Comparison of ENCODE assay signal across 14 cellular contexts in genomic region chr5:118533166-118533565, GRCh38.
DNase-seq lines count a peak whose midpoint lies in the region; ATAC-seq and TF ChIP-seq lines count a peak whose summit lies in the region.
"Had no signal": no experiment of that assay in that cellular context is flagged by ENCODE, and none has a peak within 500 bp of the region (broad histone marks: within the 10 kb centered on the region; RNA-seq: fewer than 3 reads in every experiment).

No MANE protein-coding gene starts in this region.

- H3K4me1 ChIP-seq in left ventricle myocardium inferior (peaks cover 41% of the 10 kb centered on the region), smooth muscle cell (ENCODE audit: low read depth) (peaks cover 5% of the 10 kb centered on the region)

- 49% methylated on average over 3 of the region's 3 CpGs for WGBS in smooth muscle cell (ENCODE audit: low lambda C conversion rate)

- no peaks in the 10 kb centered on the region for H4K20me1 ChIP-seq in smooth muscle cell (ENCODE audit: low read depth)

- H3K9me3 ChIP-seq in left ventricle myocardium inferior (replicated peaks) (no peaks in the 10 kb centered on the region), smooth muscle cell (replicated peaks; ENCODE audit: low read depth) (no peaks in the 10 kb centered on the region)

- peak overlapping the region; percentile 69 for H3K9ac ChIP-seq in smooth muscle cell (ENCODE audit: low read depth)

- H3K36me3 ChIP-seq in left ventricle myocardium inferior = no peaks in the 10 kb centered on the region
- no peaks in the 10 kb centered on the region for H3K36me3 ChIP-seq in smooth muscle cell (ENCODE audit: low read depth)

- no peak overlapping the region for H3K4me3 ChIP-seq in left ventricle myocardium inferior
- H3K4me3 ChIP-seq in smooth muscle cell = no peak overlapping the region

- H3K27ac ChIP-seq in left ventricle myocardium inferior (replicated peaks) (peak overlapping the region; percentile 51), smooth muscle cell (ENCODE audit: low read depth) (peak overlapping the region; percentile 95)

- intact Hi-C loops in left ventricle myocardium inferior (cut with micrococcal nuclease) (no loop called here), Right ventricle myocardium inferior (cut with DNase I) (no loop called here)

- ATAC-seq in Right ventricle myocardium inferior (no peak), GM18909 (IDR thresholded peaks at IDR 0.05; ENCODE audit: poor library complexity, unreplicated experiment) (no peak)
- ATAC-seq: HCT116 had no signal

- peak overlapping the region; percentile 27 for H3K4me2 ChIP-seq in smooth muscle cell

- no peak for TF ChIP-seq CTCF in left ventricle myocardium inferior (IDR thresholded peaks at IDR 0.05; ENCODE audit: borderline replicate concordance)
- no peak for TF ChIP-seq CTCF in smooth muscle cell (IDR thresholded peaks at IDR 0.05; ENCODE audit: borderline replicate concordance, insufficient read depth, poor library complexity, severe bottlenecking)

- no peaks in the 10 kb centered on the region for H3F3A ChIP-seq in smooth muscle cell (ENCODE audit: low read depth)

- peak overlapping the region; percentile 5 for H2AFZ ChIP-seq in smooth muscle cell (ENCODE audit: low read depth)

- H3K27me3 ChIP-seq in left ventricle myocardium inferior (ENCODE audit: low read depth) (no peaks in the 10 kb centered on the region), smooth muscle cell (ENCODE audit: low read depth) (no peaks in the 10 kb centered on the region)

- DNase-seq in left ventricle myocardium inferior (no peak), Right ventricle myocardium inferior (ENCODE audit: missing footprints) (no peak), HT1080 (ENCODE audit: low read depth) (peak; percentile 3), astrocyte of the hippocampus (ENCODE audit: low read depth, low spot score) (peak; percentile 35), smooth muscle cell (lab: John Stamatoyannopoulos, UW; ENCODE audit: unreplicated experiment) (no peak), NCI-H526 (lab: John Stamatoyannopoulos, UW) (no peak), NCI-H82 (lab: John Stamatoyannopoulos, UW) (no peak)
- DNase-seq: ACHN; C1 segment of cervical spinal cord; Calu3; CD4-positive, alpha-beta T cell; DMS 273 treated with DMSO at 0.1 percent for 48 hours had no signal

- H3K79me2 ChIP-seq in smooth muscle cell (ENCODE audit: low read depth) = no peaks in the 10 kb centered on the region

Comparison
In these comparisons a context has a peak if more than half of its experiments do, and no peak if none do; other contexts are left out.
1. DNase-seq: peak in HT1080 (single experiment) and astrocyte of the hippocampus (single experiment); none in left ventricle myocardium inferior (single experiment), Right ventricle myocardium inferior (single experiment), smooth muscle cell (single experiment), NCI-H526 (0 of 2) and NCI-H82 (single experiment).